In the genomic region with DNA sequence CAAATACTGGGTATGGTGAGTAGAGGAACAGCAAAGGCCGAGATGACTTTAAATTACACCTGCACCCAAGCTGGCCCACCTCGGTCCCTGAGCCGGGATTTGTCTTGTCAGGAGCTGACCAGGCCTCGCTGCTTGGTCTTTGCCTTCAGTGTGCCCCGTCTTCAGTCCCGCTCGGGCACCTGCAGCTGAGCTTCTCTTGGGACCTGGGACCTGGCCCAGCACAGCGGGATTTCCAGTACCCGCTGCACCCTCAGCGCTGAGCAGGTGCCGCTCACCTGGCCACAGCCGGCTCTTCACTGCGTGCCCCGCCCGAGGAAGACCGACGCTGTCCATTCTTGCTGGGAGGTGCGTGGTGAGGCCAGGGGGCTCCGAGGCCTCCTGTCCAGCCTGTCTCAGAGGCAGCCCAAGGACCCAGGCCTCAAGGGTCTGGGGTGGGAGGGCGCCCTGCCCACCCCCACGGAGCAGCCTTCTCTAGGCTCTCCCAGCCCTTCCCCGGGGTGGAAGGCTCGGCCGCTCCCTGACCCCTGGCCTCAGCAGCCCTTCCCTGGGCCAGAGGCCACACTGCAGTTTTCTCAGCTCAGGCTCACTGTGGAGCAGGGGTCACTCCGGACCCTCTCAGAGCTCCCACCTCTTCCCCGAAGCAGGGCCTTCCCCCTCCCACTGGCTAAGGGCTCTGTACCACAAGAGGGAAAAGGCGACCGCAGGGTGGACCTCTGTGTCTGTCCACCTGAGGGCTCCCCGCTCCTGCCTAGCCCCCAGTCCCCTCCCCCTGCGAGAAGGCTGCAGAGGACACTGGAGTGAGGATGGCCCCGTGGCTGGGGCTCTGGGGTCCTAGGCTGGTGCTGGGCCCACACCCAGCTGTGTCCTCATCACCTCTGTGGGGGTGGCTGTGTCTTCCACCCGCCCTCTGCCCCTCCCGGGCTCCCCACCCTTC, we compare ENCODE assay signal across 18 cellular contexts.
DNase-seq lines count a peak whose midpoint lies in the region; ATAC-seq, FAIRE-seq and TF ChIP-seq lines count a peak whose summit lies in the region.
"Had no signal": no experiment of that assay in that cellular context is flagged by ENCODE, and none has a peak within 500 bp of the region (broad histone marks: within the 10 kb centered on the region; RNA-seq: fewer than 3 reads in every experiment).

No MANE protein-coding gene starts in this region.

- no peak for FAIRE-seq in K562 (lab: Jason Lieb, UNC)
- FAIRE-seq: A549, GM12878, GM18507 had no signal

- H3K4me1 ChIP-seq in K562 (replicated peaks in 1 of 2; ENCODE audit: control insufficient read depth in 2 of 2, insufficient read depth in 2 of 2, low read length in 2 of 2) (peaks cover 0 to 9% of the 10 kb centered on the region in 2 experiments; a peak in 3 of 5 replicates), aorta (ENCODE audit: control insufficient read depth in 1 of 2, insufficient read depth in 2 of 2, low read length in 2 of 2) (no peaks in the 10 kb centered on the region)
- H3K4me1 ChIP-seq: A549, BE2C had no signal

- intact Hi-C loops in K562 (cut with micrococcal nuclease) (no loop called here), aorta (cut with DNase I) (no loop called here)

- H3K4me3 ChIP-seq in K562 (no peak overlapping the region), aorta (ENCODE audit: low read length in 2 of 2) (no peak overlapping the region)
- H3K4me3 ChIP-seq: A549, GM12878 had no signal

- BruUV-seq in K562 (replicated peaks; lab: Mats Ljungman, UMichigan): no TSS peak

- H3K36me3 ChIP-seq in K562 (ENCODE audit: control insufficient read depth, insufficient read depth, low read length): no peaks in the 10 kb centered on the region
- H3K36me3 ChIP-seq in aorta (ENCODE audit: control insufficient read depth in 1 of 2, insufficient read depth in 2 of 2, low read length in 1 of 2): no peaks in the 10 kb centered on the region
- H3K36me3 ChIP-seq: BE2C had no signal

- H2AFZ ChIP-seq in K562 (ENCODE audit: low read depth, low read length): no peak overlapping the region

- no peak overlapping the region for H3K27ac Mint-ChIP-seq in osteocyte (ENCODE audit: unreplicated experiment)
- H3K27ac Mint-ChIP-seq: CD4-positive, alpha-beta memory T cell had no signal

- POLR2A ChIA-PET in K562 (lab: Yijun Ruan, JAX): no interaction called here

- CTCF ChIA-PET in K562 (lab: Yijun Ruan, JAX; ENCODE audit: low intra/inter-chr PET ratio): no interaction called here

- no peak for TF ChIP-seq EP300 in K562 (IDR thresholded peaks at IDR 0.05; ENCODE audit: low read length)

- H3K27me3 Mint-ChIP-seq in osteocyte (ENCODE audit: unreplicated experiment): peaks cover 21% of the 10 kb centered on the region
- H3K27me3 Mint-ChIP-seq: CD4-positive, alpha-beta memory T cell had no signal

- H3K9me3 Mint-ChIP-seq in osteocyte (ENCODE audit: unreplicated experiment): no peaks in the 10 kb centered on the region

- no peaks in the 10 kb centered on the region for H4K20me1 ChIP-seq in K562 (replicated peaks; ENCODE audit: control insufficient read depth, insufficient read depth, low read length)

- H3K27ac ChIP-seq in K562 (ENCODE audit: extremely low read depth, low read depth, low read length) (no peak overlapping the region), aorta (ENCODE audit: low read depth in 1 of 2, low read length in 2 of 2) (no peak overlapping the region)
- H3K27ac ChIP-seq: A549, C4-2B had no signal

- H3K4me2 ChIP-seq in K562 (ENCODE audit: insufficient read depth, low read length): no peak overlapping the region
- H3K4me2 ChIP-seq: A549 had no signal

- peak in 1 of 2 experiments; percentile 24; a peak in 1 of 4 replicates for TF ChIP-seq RAD21 in K562 (CRISPR knock-in tag; conservative IDR thresholded peaks at IDR 0.05 in 1 of 2, IDR thresholded peaks at IDR 0.05 in 1 of 2)

- ATAC-seq in K562: peak; percentile 58
- ATAC-seq in aorta (ENCODE audit: low FRiP score): peak; percentile 57
- no peak for ATAC-seq in GM19023 (IDR thresholded peaks at IDR 0.05; ENCODE audit: unreplicated experiment)
- ATAC-seq: A549, GM12878, HCT116 had no signal

- DNase-seq in K562 (ENCODE audit: extremely low read depth in 1 of 4, low spot score in 3 of 4) (no peak), iPS-NIHi11 (ENCODE audit: low spot score) (peak; percentile 42), osteocyte (ENCODE audit: extremely low spot score, unreplicated experiment) (peak; percentile 76), aorta (no peak), NCI-H526 treated with DMSO at 0.1 percent for 48 hours (lab: John Stamatoyannopoulos, UW) (no peak), hippocampal formation (lab: John Stamatoyannopoulos, UW) (no peak), amniotic stem cell (lab: John Stamatoyannopoulos, UW) (no peak)
- DNase-seq: BE2C; CD4-positive, alpha-beta memory T cell; DMS79; GOT3; IMR-90 had no signal

- H3K36me3 Mint-ChIP-seq in osteocyte (ENCODE audit: unreplicated experiment): no peaks in the 10 kb centered on the region

- no peaks in the 10 kb centered on the region for H3K9me1 ChIP-seq in K562 (ENCODE audit: control insufficient read depth, insufficient read depth, low read length)

- TF ChIP-seq CTCF in K562 (IDR thresholded peaks at IDR 0.05 in 2 of 3, conservative IDR thresholded peaks at IDR 0.05 in 1 of 3; ENCODE audit: insufficient read depth in 2 of 3, low read depth in 1 of 3, low read length in 3 of 3) (peak in 1 of 3 experiments; percentile 21; a peak in 1 of 6 replicates), osteocyte (IDR thresholded peaks at IDR 0.05) (no peak)

- H3K27me3 ChIP-seq in K562 (ENCODE audit: control insufficient read depth in 2 of 2, insufficient read depth in 2 of 2, low read length in 2 of 2) (peaks cover 2 to 31% of the 10 kb centered on the region in 2 experiments; a peak in 2 of 5 replicates), aorta (ENCODE audit: control insufficient read depth in 1 of 2, insufficient read depth in 2 of 2, low read length in 1 of 2) (no peaks in the 10 kb centered on the region)
- H3K27me3 ChIP-seq: BE2C had no signal

- TF ChIP-seq POLR2A in K562 (conservative IDR thresholded peaks at IDR 0.05): no peak

- H3K9me3 ChIP-seq in K562 (replicated peaks; ENCODE audit: control insufficient read depth, insufficient read depth, low read depth, low read length) (no peaks in the 10 kb centered on the region), aorta (ENCODE audit: control insufficient read depth, low read length) (no peaks in the 10 kb centered on the region)
- H3K9me3 ChIP-seq: A549, BE2C had no signal

- H3K9ac ChIP-seq in K562 (ENCODE audit: insufficient read depth in 1 of 2, low read depth in 2 of 2, low read length in 2 of 2): no peak overlapping the region

- H3K4me1 Mint-ChIP-seq in osteocyte (ENCODE audit: unreplicated experiment): no peaks in the 10 kb centered on the region
- H3K4me1 Mint-ChIP-seq: CD4-positive, alpha-beta memory T cell had no signal

- H3K79me2 ChIP-seq in K562 (ENCODE audit: control insufficient read depth, insufficient read depth, low read length): no peaks in the 10 kb centered on the region

- no peak overlapping the region for H3K4me3 Mint-ChIP-seq in osteocyte (ENCODE audit: unreplicated experiment)
- H3K4me3 Mint-ChIP-seq: CD4-positive, alpha-beta memory T cell had no signal

- WGBS in K562 (ENCODE audit: insufficient coverage, low coverage, missing lambda C conversion rate): 26% methylated on average over 31 of the region's 33 CpGs
- 82 to 88% methylated on average over 31 to 33 of the region's 33 CpGs for WGBS in aorta, 2 donors

- in situ Hi-C loops in K562 (cut with MboI): no loop called here

TF ChIP-seq in K562, 482 proteins besides CTCF, POLR2A, EP300 and RAD21 (continues in another document):
- TF ChIP-seq HSF4 (CRISPR knock-in tag; IDR thresholded peaks at IDR 0.05; ENCODE audit: borderline replicate concordance) (no peak), ILF3 (IDR thresholded peaks at IDR 0.05; ENCODE audit: borderline replicate concordance) (no peak), SMC3 (conservative IDR thresholded peaks at IDR 0.05; ENCODE audit: insufficient read depth, low read depth, low read length) (no peak), DACH1 (IDR thresholded peaks at IDR 0.05; ENCODE audit: partially characterized antibody) (no peak)
- TF ChIP-seq, protein P1, sequence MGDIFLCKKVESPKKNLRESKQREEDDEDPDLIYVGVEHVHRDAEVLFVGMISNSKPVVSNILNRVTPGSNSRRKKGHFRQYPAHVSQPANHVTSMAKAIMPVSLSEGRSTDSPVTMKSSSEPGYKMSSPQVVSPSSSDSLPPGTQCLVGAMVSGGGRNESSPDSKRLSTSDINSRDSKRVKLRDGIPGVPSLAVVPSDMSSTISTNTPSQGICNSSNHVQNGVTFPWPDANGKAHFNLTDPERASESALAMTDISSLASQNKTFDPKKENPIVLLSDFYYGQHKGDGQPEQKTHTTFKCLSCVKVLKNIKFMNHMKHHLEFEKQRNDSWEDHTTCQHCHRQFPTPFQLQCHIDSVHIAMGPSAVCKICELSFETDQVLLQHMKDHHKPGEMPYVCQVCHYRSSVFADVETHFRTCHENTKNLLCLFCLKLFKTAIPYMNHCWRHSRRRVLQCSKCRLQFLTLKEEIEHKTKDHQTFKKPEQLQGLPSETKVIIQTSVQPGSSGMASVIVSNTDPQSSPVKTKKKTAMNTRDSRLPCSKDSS (IDR thresholded peaks at IDR 0.05; ENCODE audit: low read depth, partially characterized antibody): no peak
- TF ChIP-seq, protein P2, sequence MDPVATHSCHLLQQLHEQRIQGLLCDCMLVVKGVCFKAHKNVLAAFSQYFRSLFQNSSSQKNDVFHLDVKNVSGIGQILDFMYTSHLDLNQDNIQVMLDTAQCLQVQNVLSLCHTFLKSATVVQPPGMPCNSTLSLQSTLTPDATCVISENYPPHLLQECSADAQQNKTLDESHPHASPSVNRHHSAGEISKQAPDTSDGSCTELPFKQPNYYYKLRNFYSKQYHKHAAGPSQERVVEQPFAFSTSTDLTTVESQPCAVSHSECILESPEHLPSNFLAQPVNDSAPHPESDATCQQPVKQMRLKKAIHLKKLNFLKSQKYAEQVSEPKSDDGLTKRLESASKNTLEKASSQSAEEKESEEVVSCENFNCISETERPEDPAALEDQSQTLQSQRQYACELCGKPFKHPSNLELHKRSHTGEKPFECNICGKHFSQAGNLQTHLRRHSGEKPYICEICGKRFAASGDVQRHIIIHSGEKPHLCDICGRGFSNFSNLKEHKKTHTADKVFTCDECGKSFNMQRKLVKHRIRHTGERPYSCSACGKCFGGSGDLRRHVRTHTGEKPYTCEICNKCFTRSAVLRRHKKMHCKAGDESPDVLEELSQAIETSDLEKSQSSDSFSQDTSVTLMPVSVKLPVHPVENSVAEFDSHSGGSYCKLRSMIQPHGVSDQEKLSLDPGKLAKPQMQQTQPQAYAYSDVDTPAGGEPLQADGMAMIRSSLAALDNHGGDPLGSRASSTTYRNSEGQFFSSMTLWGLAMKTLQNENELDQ (CRISPR knock-in tag; IDR thresholded peaks at IDR 0.05; ENCODE audit: borderline replicate concordance): no peak

Comparison
In these comparisons a context has a peak if more than half of its experiments do, and no peak if none do; other contexts are left out.
1. DNase-seq: peak in iPS-NIHi11 (single experiment) and osteocyte (single experiment); none in K562 (0 of 4), aorta (0 of 2), NCI-H526 treated with DMSO at 0.1 percent for 48 hours (single experiment), hippocampal formation (0 of 2) and amniotic stem cell (single experiment).